In genomic region chr10:32713560-32713959, GRCh38 we compare ENCODE assay signal across 1 cellular context.
TF ChIP-seq lines count a peak whose summit lies in the region.

No MANE protein-coding gene starts in this region.

TF ChIP-seq in GM23338, 12 proteins besides CTCF, POLR2A, EP300 and RAD21 (continued from another document):
- no peak for TF ChIP-seq JUNB (IDR thresholded peaks at IDR 0.05; ENCODE audit: unreplicated experiment)
- TF ChIP-seq ZNF331 (CRISPR knock-in tag; IDR thresholded peaks at IDR 0.05; ENCODE audit: low read depth): no peak
- no peak for TF ChIP-seq ZNF114 (CRISPR knock-in tag; IDR thresholded peaks at IDR 0.05)
- TF ChIP-seq EZH2phosphoT487 (IDR thresholded peaks at IDR 0.05; ENCODE audit: unreplicated experiment): no peak
